Comparison of ENCODE assay signal across 1 cellular context in the genomic region with DNA sequence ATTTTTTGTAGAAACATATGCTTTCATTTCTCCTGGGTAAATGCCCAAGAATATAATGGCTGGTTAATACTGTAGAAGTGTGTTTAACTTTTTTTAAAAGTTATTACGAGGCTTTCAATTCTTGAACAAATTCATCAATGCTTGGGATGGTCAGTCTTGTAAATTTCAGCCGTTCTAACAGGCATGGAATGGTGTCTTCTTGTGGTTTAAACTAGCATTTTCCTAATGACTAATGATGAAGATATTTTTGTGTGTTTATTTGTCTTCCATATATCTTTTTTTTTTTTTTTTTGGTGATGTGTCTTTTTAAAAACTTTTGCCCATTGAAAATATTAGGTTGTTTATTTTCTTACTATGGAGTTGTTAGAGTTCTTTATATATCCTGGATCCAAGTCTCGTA.
A peak's percentile ranks its signal among the peaks of the same experiment; 100 is the strongest.
TF ChIP-seq lines count a peak whose summit lies in the region.

No MANE protein-coding gene starts in this region.

TF ChIP-seq in SK-N-SH, 30 proteins besides CTCF, POLR2A, EP300 and RAD21 (continued from another document):
- TF ChIP-seq, protein P1, sequence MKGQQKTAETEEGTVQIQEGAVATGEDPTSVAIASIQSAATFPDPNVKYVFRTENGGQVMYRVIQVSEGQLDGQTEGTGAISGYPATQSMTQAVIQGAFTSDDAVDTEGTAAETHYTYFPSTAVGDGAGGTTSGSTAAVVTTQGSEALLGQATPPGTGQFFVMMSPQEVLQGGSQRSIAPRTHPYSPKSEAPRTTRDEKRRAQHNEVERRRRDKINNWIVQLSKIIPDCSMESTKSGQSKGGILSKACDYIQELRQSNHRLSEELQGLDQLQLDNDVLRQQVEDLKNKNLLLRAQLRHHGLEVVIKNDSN (IDR thresholded peaks at IDR 0.05; ENCODE audit: borderline replicate concordance, low read depth) = no peak
- peak; percentile 23; the same call in 1 of the 2 replicates for TF ChIP-seq JUND (IDR thresholded peaks at IDR 0.05)
- no peak for TF ChIP-seq EZH2phosphoT487 (IDR thresholded peaks at IDR 0.05; ENCODE audit: borderline replicate concordance, low read depth)
- TF ChIP-seq NFIC (IDR thresholded peaks at IDR 0.05; ENCODE audit: borderline replicate concordance) = no peak
- peak; percentile 30; the same call in 1 of the 2 replicates for TF ChIP-seq TCF12 (IDR thresholded peaks at IDR 0.05)
- TF ChIP-seq TEAD4 (IDR thresholded peaks at IDR 0.05; ENCODE audit: borderline replicate concordance, insufficient read depth) = peak; percentile 41; the same call in 1 of the 2 replicates
- TF ChIP-seq FOSL2 (IDR thresholded peaks at IDR 0.05; ENCODE audit: borderline replicate concordance, low read depth) = no peak; the same call in 1 of the 2 replicates
- TF ChIP-seq TAF1 (IDR thresholded peaks at IDR 0.05; ENCODE audit: borderline replicate concordance, low read depth, low read length) = no peak
TF ChIP-seq in SK-N-SH: peak in this region for 4.
